ENCODE assay signal across 8 cellular contexts in the genomic region with DNA sequence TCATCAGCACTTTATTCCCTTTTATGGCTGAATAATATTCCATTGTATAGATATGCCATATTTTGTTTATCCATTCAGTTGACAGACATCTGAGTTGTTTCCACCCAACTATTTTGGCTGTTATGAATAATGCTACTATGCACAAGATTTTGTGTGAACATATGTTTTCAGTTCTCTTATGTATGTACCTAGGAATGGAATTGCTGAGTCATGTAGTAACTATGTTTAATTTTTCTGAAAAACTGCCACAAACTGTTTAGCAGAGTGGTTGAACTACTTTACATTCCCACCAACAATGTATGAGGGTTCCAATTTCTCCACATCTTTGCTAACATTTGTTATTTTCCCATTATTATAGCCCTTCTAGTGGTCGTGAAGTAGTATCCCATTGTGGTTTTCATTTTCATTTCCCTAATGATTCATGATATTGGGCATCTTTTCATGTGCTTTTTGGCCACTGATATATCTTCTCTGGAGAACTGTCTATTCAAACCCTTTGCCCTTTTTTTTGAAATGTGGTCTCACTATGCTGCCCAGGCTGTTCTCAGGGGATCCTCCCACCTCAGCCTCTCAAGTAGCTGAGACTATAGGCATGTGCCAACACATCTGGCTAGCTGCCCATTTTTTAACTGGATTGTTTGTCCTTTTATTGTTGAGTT. TPM values are rescaled to one million over a fixed set of nuclear protein-coding genes. Genes with fewer than 3 reads are reported as not detected.
A peak's percentile ranks its signal among the peaks of the same experiment; 100 is the strongest.
DNase-seq lines count a peak whose midpoint lies in the region; ATAC-seq and TF ChIP-seq lines count a peak whose summit lies in the region.

No MANE protein-coding gene starts in this region.

- no peaks in the 10 kb centered on the region for H3K4me1 ChIP-seq in breast epithelium
- peaks cover 0 to 52% (median 10%) of the 10 kb centered on the region in 9 donors for H3K4me1 ChIP-seq in heart right ventricle

- H3K4me3 ChIP-seq in breast epithelium (no peak overlapping the region), heart right ventricle (no peak overlapping the region)

- peak; percentile 76 for ATAC-seq in HG03135 (IDR thresholded peaks at IDR 0.05; ENCODE audit: unreplicated experiment)
- no peak for ATAC-seq in heart right ventricle

- H3K27me3 Mint-ChIP-seq in MCF 10A (ENCODE audit: insufficient read depth, unreplicated experiment), result no peaks in the 10 kb centered on the region
- no peaks in the 10 kb centered on the region for H3K27me3 Mint-ChIP-seq in activated naive CD8-positive, alpha-beta T cell treated with anti-CD3 and anti-CD28 coated beads for 36 hours
- H3K27me3 Mint-ChIP-seq in stimulated activated naive CD8-positive, alpha-beta T cell treated with anti-CD3 and anti-CD28 coated beads, Interleukin-15, Interleukin-2, amounts not matched to agents 100 ng/mL and 50 ng/mL, for 24 hours, result no peaks in the 10 kb centered on the region

- no peak for TF ChIP-seq POLR2A in breast epithelium (IDR thresholded peaks at IDR 0.05)

- DNase-seq in MCF 10A (ENCODE audit: unreplicated experiment), result peak; percentile 54
- no peak for DNase-seq in breast epithelium (ENCODE audit: low spot score in 2 of 2)
- DNase-seq in activated naive CD8-positive, alpha-beta T cell treated with anti-CD3 and anti-CD28 coated beads for 36 hours, result no peak
- DNase-seq in heart right ventricle, result no peak
- no peak for DNase-seq in middle frontal gyrus (ENCODE audit: extremely low spot score, low spot score)
- DNase-seq in stimulated activated CD8-positive, alpha-beta memory T cell treated with anti-CD3 and anti-CD28 coated beads, Interleukin-4, amount 100 ng/mL, for 48 hours, result no peak

- H3K9me3 Mint-ChIP-seq in MCF 10A (ENCODE audit: unreplicated experiment), result no peaks in the 10 kb centered on the region
- H3K9me3 Mint-ChIP-seq in activated naive CD8-positive, alpha-beta T cell treated with anti-CD3 and anti-CD28 coated beads for 36 hours, result peaks cover 3% of the 10 kb centered on the region
- no peaks in the 10 kb centered on the region for H3K9me3 Mint-ChIP-seq in stimulated activated naive CD8-positive, alpha-beta T cell treated with anti-CD3 and anti-CD28 coated beads, Interleukin-15, Interleukin-2, amounts not matched to agents 100 ng/mL and 50 ng/mL, for 24 hours

- H3K36me3 Mint-ChIP-seq in MCF 10A (ENCODE audit: insufficient read depth, unreplicated experiment), result peaks cover 16% of the 10 kb centered on the region
- H3K36me3 Mint-ChIP-seq in activated naive CD8-positive, alpha-beta T cell treated with anti-CD3 and anti-CD28 coated beads for 36 hours, result peaks cover 12% of the 10 kb centered on the region
- peaks cover 5% of the 10 kb centered on the region for H3K36me3 Mint-ChIP-seq in stimulated activated naive CD8-positive, alpha-beta T cell treated with anti-CD3 and anti-CD28 coated beads, Interleukin-15, Interleukin-2, amounts not matched to agents 100 ng/mL and 50 ng/mL, for 24 hours (ENCODE audit: low read depth)

- TF ChIP-seq CTCF in MCF 10A (IDR thresholded peaks at IDR 0.05; ENCODE audit: unreplicated experiment) (no peak), breast epithelium (IDR thresholded peaks at IDR 0.05) (no peak), heart right ventricle (IDR thresholded peaks at IDR 0.05) (no peak)

- CTCF ChIA-PET in MCF 10A (lab: Yijun Ruan, JAX), result interaction anchor here (0.6 to 1.0 kb wide), 3 partner anchors 11 to 328 kb away, joined by 3 to 5 read pairs (median 3); no protein-coding TSS in a partner anchor

- peak overlapping the region; percentile 80 for H3K27ac Mint-ChIP-seq in MCF 10A (ENCODE audit: low read depth, unreplicated experiment)
- H3K27ac Mint-ChIP-seq in activated naive CD8-positive, alpha-beta T cell treated with anti-CD3 and anti-CD28 coated beads for 36 hours, result peak overlapping the region; percentile 84
- peak overlapping the region; percentile 92 for H3K27ac Mint-ChIP-seq in stimulated activated naive CD8-positive, alpha-beta T cell treated with anti-CD3 and anti-CD28 coated beads, Interleukin-15, Interleukin-2, amounts not matched to agents 100 ng/mL and 50 ng/mL, for 24 hours

- H3K36me3 ChIP-seq in breast epithelium (no peaks in the 10 kb centered on the region), heart right ventricle (peaks cover 0 to 9% (median 0%) of the 10 kb centered on the region in 9 donors)

- H3K9me3 ChIP-seq in breast epithelium (no peaks in the 10 kb centered on the region), heart right ventricle (no peaks in the 10 kb centered on the region)

- H3K27me3 ChIP-seq in breast epithelium (no peaks in the 10 kb centered on the region), heart right ventricle (no peaks in the 10 kb centered on the region)

- no TSS peak for BruUV-seq in MCF 10A (replicated peaks; lab: Mats Ljungman, UMichigan)

- intact Hi-C loops in MCF 10A (cut with micrococcal nuclease), result no loop called here
- intact Hi-C loops in breast epithelium (cut with DNase I; ENCODE audit: low total_unique reads), result no loop called here
- intact Hi-C loops in heart right ventricle (cut with DNase I), result no loop called here

- no peak overlapping the region for H3K27ac ChIP-seq in breast epithelium
- H3K27ac ChIP-seq in heart right ventricle, result no peak overlapping the region

- peak overlapping the region; percentile 33 for H3K4me3 Mint-ChIP-seq in MCF 10A (ENCODE audit: unreplicated experiment)
- H3K4me3 Mint-ChIP-seq in activated naive CD8-positive, alpha-beta T cell treated with anti-CD3 and anti-CD28 coated beads for 36 hours, result no peak overlapping the region
- peak overlapping the region; percentile 21 for H3K4me3 Mint-ChIP-seq in stimulated activated naive CD8-positive, alpha-beta T cell treated with anti-CD3 and anti-CD28 coated beads, Interleukin-15, Interleukin-2, amounts not matched to agents 100 ng/mL and 50 ng/mL, for 24 hours

- POLR2A ChIA-PET in MCF 10A (lab: Yijun Ruan, JAX), result interaction anchor here (0.7 to 1.6 kb wide), 2 partner anchors 13 to 17 kb away, joined by 4 to 7 read pairs; no protein-coding TSS in a partner anchor

- WGBS in heart right ventricle, 2 donors, result 70 to 82% methylated on average over 1 of the region's 1 CpG

- peaks cover 28% of the 10 kb centered on the region for H3K4me1 Mint-ChIP-seq in MCF 10A (ENCODE audit: insufficient read depth, unreplicated experiment)
- peaks cover 59% of the 10 kb centered on the region for H3K4me1 Mint-ChIP-seq in activated naive CD8-positive, alpha-beta T cell treated with anti-CD3 and anti-CD28 coated beads for 36 hours
- H3K4me1 Mint-ChIP-seq in stimulated activated naive CD8-positive, alpha-beta T cell treated with anti-CD3 and anti-CD28 coated beads, Interleukin-15, Interleukin-2, amounts not matched to agents 100 ng/mL and 50 ng/mL, for 24 hours (ENCODE audit: low read depth), result peaks cover 63% of the 10 kb centered on the region

RNA-seq across cellular contexts. Expression of a gene that starts 26.3 kb away (rescaled TPM):
- 49.2 and 55.8 TPM in 2 replicates for total RNA-seq in MCF 10A (2022)
- 10 to 100 TPM; 27.2 to 48.3 (median 28.6) TPM for total RNA-seq in breast epithelium
- 10 to 100 TPM; 13.5 to 14.1 TPM for total RNA-seq in activated naive CD8-positive, alpha-beta T cell treated with anti-CD3 and anti-CD28 coated beads for 36 hours
- total RNA-seq in heart right ventricle, result 10 to 100 TPM; 10.9 to 15.5 (median 12.5) TPM
- 1 to 10 TPM; 4.0 to 5.4 TPM for polyA plus RNA-seq in heart right ventricle
